Comparison of ENCODE assay signal across 34 cellular contexts in the genomic region with DNA sequence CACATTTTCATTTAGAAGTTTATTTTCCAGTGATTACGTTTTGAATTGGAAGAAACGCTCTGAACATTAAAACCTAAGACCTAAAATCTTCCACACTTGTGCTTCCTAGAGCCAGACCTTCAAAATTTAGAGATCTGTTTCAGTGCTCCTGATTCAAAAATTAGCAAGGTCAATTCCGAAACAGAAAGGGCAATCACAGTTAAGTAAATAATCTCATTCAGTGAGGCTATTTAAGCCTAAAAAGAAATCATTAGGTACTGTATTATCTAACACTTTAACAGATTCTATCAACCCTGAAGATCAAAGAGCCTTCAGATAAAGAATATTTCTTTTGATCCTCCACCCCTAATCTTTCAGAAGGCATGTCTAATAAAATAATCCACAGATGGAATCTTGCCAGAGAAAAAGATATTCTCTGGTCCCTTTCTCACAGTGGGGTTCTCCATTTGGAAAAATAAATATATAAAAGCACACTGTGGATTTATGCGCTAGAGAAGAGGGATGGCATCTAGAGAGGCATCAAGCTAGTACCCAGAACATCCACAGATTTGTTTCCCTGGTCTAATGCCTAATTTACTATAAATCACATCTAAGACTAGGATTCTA.
"Had no signal": no experiment of that assay in that cellular context is flagged by ENCODE, and none has a peak within 500 bp of the region (broad histone marks: within the 10 kb centered on the region; RNA-seq: fewer than 3 reads in every experiment).

No MANE protein-coding gene starts in this region.

- H3K27me3 ChIP-seq: brain microvascular endothelial cell, dorsolateral prefrontal cortex had no signal

- H3K9me3 Mint-ChIP-seq: activated CD4-positive, alpha-beta memory T cell treated with anti-CD3 and anti-CD28 coated beads for 36 hours; activated CD4-positive, alpha-beta T cell treated with anti-CD3 and anti-CD28 coated beads, Interleukin-2, amount 10 ng/mL, durations not matched to agents 24 days and 14 days; activated T-helper 1 cell treated with anti-CD3 and anti-CD28 coated beads, Interleukin-12 subunit alpha, Interleukin-12 subunit beta, Interleukin-2, Interleukin-4 antibody, amounts not matched to agents 30 ng/mL and 10 ng/mL and 1 ng/mL, durations not matched to agents 14 hours and 24 hours and 36 hours; central memory CD8-positive, alpha-beta T cell; dendritic cell treated with granulocyte-macrophage colony-stimulating factor and Interleukin-4, amounts not matched to agents 40 ng/mL and 50 ng/mL, for 4 days; T-helper 2 cell treated with Interferon-gamma antibody and Interleukin-4, amounts not matched to agents 5 μg/mL and 100 μg/mL, for 36 hours had no signal

- DNase-seq: activated CD4-positive, alpha-beta memory T cell treated with anti-CD3 and anti-CD28 coated beads for 36 hours; activated CD4-positive, alpha-beta T cell treated with anti-CD3 and anti-CD28 coated beads for 36 hours; activated CD4-positive, alpha-beta T cell treated with anti-CD3 and anti-CD28 coated beads, Interleukin-2, amount 10 ng/mL, durations not matched to agents 24 days and 14 days; activated CD4-positive, CD25-positive, alpha-beta regulatory T cell; activated CD4-positive, CD25-positive, alpha-beta regulatory T cell treated with anti-CD3 and anti-CD28 coated beads, Interleukin-2, amount 50 U/mL, for 72 hours; activated CD8-positive, alpha-beta memory T cell treated with anti-CD3 and anti-CD28 coated beads, Interleukin-2, amount 10 ng/mL, durations not matched to agents 7 days and 5 days; activated CD8-positive, alpha-beta memory T cell treated with anti-CD3 and anti-CD28 coated beads, Interleukin-2, amount 50 U/mL, for 4 hours; activated CD8-positive, alpha-beta T cell treated with anti-CD3 and anti-CD28 coated beads, Interleukin-2, amount 10 ng/mL, durations not matched to agents 7 days and 5 days; activated gamma-delta T cell; activated naive CD4-positive, alpha-beta T cell treated with anti-CD3 and anti-CD28 coated beads, Interleukin-2, amount 50 U/mL, for 16 hours; activated naive CD4-positive, alpha-beta T cell treated with Interleukin-2 at 50 U/mL for 16 hours; activated T-cell treated with anti-CD3 and anti-CD28 coated beads, Interleukin-2, amount 50 U/mL, for 1 hour; activated T-cell treated with anti-CD3 and anti-CD28 coated beads, Interleukin-2, amount 50 U/mL, for 48 hours; amniotic stem cell; anterior cingulate cortex; brain microvascular endothelial cell; dorsolateral prefrontal cortex; effector memory CD4-positive, alpha-beta T cell; endodermal cell; foreskin fibroblast; head of caudate nucleus; T-helper 17 cell; T1000; WERI-Rb-1 had no signal

- H3K27me3 Mint-ChIP-seq: activated CD4-positive, alpha-beta memory T cell treated with anti-CD3 and anti-CD28 coated beads for 36 hours; activated CD4-positive, alpha-beta T cell treated with anti-CD3 and anti-CD28 coated beads for 36 hours; activated CD4-positive, alpha-beta T cell treated with anti-CD3 and anti-CD28 coated beads, Interleukin-2, amount 10 ng/mL, durations not matched to agents 24 days and 14 days; activated CD8-positive, alpha-beta memory T cell treated with anti-CD3 and anti-CD28 coated beads, Interleukin-2, amount 10 ng/mL, durations not matched to agents 7 days and 5 days; activated naive CD8-positive, alpha-beta T cell; central memory CD8-positive, alpha-beta T cell; dendritic cell treated with granulocyte-macrophage colony-stimulating factor and Interleukin-4, amounts not matched to agents 40 ng/mL and 50 ng/mL, for 4 days; T-helper 17 cell had no signal

- H3K4me3 Mint-ChIP-seq: activated CD4-positive, alpha-beta memory T cell treated with anti-CD3 and anti-CD28 coated beads for 36 hours; activated CD4-positive, alpha-beta T cell treated with anti-CD3 and anti-CD28 coated beads for 36 hours; activated CD4-positive, alpha-beta T cell treated with anti-CD3 and anti-CD28 coated beads, Interleukin-2, amount 10 ng/mL, durations not matched to agents 24 days and 14 days; activated CD8-positive, alpha-beta memory T cell treated with anti-CD3 and anti-CD28 coated beads, Interleukin-2, amount 10 ng/mL, durations not matched to agents 7 days and 5 days; activated CD8-positive, alpha-beta T cell treated with anti-CD3 and anti-CD28 coated beads, Interleukin-2, amount 10 ng/mL, durations not matched to agents 7 days and 5 days; activated naive CD8-positive, alpha-beta T cell; activated T-helper 1 cell treated with anti-CD3 and anti-CD28 coated beads, Interleukin-12 subunit alpha, Interleukin-12 subunit beta, Interleukin-2, Interleukin-4 antibody, amounts not matched to agents 30 ng/mL and 10 ng/mL and 1 ng/mL, durations not matched to agents 14 hours and 24 hours and 36 hours; central memory CD8-positive, alpha-beta T cell; dendritic cell treated with granulocyte-macrophage colony-stimulating factor and Interleukin-4, amounts not matched to agents 40 ng/mL and 50 ng/mL, for 4 days; endodermal cell; T-helper 17 cell; T-helper 2 cell treated with Interferon-gamma antibody and Interleukin-4, amounts not matched to agents 5 μg/mL and 100 μg/mL, for 36 hours had no signal

- FAIRE-seq: astrocyte, bronchial epithelial cell, frontal cortex had no signal

- ATAC-seq: activated CD4-positive, alpha-beta T cell treated with anti-CD3 and anti-CD28 coated beads for 36 hours; activated CD8-positive, alpha-beta memory T cell treated with anti-CD3 and anti-CD28 coated beads, Interleukin-2, amount 10 ng/mL, durations not matched to agents 7 days and 5 days; activated CD8-positive, alpha-beta T cell treated with anti-CD3 and anti-CD28 coated beads, Interleukin-2, amount 10 ng/mL, durations not matched to agents 7 days and 5 days; esophagus mucosa; T-helper 17 cell had no signal

- H3K27ac Mint-ChIP-seq: activated CD4-positive, alpha-beta memory T cell treated with anti-CD3 and anti-CD28 coated beads for 36 hours; activated CD4-positive, alpha-beta T cell treated with anti-CD3 and anti-CD28 coated beads for 36 hours; activated CD4-positive, alpha-beta T cell treated with anti-CD3 and anti-CD28 coated beads, Interleukin-2, amount 10 ng/mL, durations not matched to agents 24 days and 14 days; activated CD8-positive, alpha-beta memory T cell treated with anti-CD3 and anti-CD28 coated beads, Interleukin-2, amount 10 ng/mL, durations not matched to agents 7 days and 5 days; activated CD8-positive, alpha-beta T cell treated with anti-CD3 and anti-CD28 coated beads, Interleukin-2, amount 10 ng/mL, durations not matched to agents 7 days and 5 days; activated naive CD8-positive, alpha-beta T cell; activated T-helper 1 cell treated with anti-CD3 and anti-CD28 coated beads, Interleukin-12 subunit alpha, Interleukin-12 subunit beta, Interleukin-2, Interleukin-4 antibody, amounts not matched to agents 30 ng/mL and 10 ng/mL and 1 ng/mL, durations not matched to agents 14 hours and 24 hours and 36 hours; dendritic cell treated with granulocyte-macrophage colony-stimulating factor and Interleukin-4, amounts not matched to agents 40 ng/mL and 50 ng/mL, for 4 days; endodermal cell; T-helper 17 cell; T-helper 2 cell treated with Interferon-gamma antibody and Interleukin-4, amounts not matched to agents 5 μg/mL and 100 μg/mL, for 36 hours had no signal

- H3K4me3 ChIP-seq: coronary artery, dorsolateral prefrontal cortex had no signal

- H3K27ac ChIP-seq: brain microvascular endothelial cell, coronary artery, WERI-Rb-1 had no signal
